ENCODE assay signal across 8 cellular contexts in the genomic region with DNA sequence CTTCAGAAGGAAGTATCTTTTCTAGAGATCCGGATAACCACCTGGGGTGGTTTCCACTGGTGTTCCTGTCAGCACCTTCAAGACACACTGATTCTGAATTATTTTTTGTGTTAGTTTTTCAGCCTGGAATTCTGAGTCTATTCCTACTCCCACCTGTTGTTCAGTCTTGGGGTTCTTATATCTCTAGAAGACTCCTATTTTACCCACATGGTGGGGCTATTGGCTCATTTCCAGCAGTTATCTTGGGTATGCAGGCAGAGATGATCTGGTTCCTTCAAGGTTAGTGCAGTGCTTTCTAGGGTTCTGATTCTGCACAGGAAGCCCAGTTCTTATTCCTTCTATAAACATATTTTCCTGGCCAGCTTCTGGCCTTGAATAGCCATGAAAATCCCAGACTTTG.
DNase-seq lines count a peak whose midpoint lies in the region; ATAC-seq, FAIRE-seq and TF ChIP-seq lines count a peak whose summit lies in the region.

No MANE protein-coding gene starts in this region.

- POLR2A ChIA-PET in HEK293T (lab: Yijun Ruan, JAX) = no interaction called here
- POLR2A ChIA-PET in OCI-LY7 (lab: Charles Lee) = interaction anchor here (0.6 kb wide), 1 partner anchor 1530 kb away, joined by 4 read pairs; no protein-coding TSS in a partner anchor
- POLR2A ChIA-PET in K562 (lab: Yijun Ruan, JAX) = no interaction called here

- TF ChIP-seq CTCF in DND-41 (IDR thresholded peaks at IDR 0.05; ENCODE audit: borderline replicate concordance, extremely low read depth, low read length, poor library complexity, severe bottlenecking) (peak; percentile 58), OCI-LY7 (conservative IDR thresholded peaks at IDR 0.05; ENCODE audit: low read length) (peak; percentile 74), K562 (IDR thresholded peaks at IDR 0.05 in 2 of 3, conservative IDR thresholded peaks at IDR 0.05 in 1 of 3; ENCODE audit: insufficient read depth in 2 of 3, low read depth in 1 of 3, low read length in 3 of 3) (peak in 2 of 3 experiments; percentile 54 to 56; a peak in 5 of 6 replicates), nephron (IDR thresholded peaks at IDR 0.05; ENCODE audit: unreplicated experiment in 3 of 3) (peak in 2 of 3 experiments; percentile 22 to 64), prostate gland (IDR thresholded peaks at IDR 0.05) (no peak)

- H3K4me1 Mint-ChIP-seq in nephron = peaks cover 5% of the 10 kb centered on the region

- H2AFZ ChIP-seq in DND-41 (ENCODE audit: low read depth, low read length) (no peak overlapping the region), OCI-LY7 (ENCODE audit: low read length) (no peak overlapping the region), K562 (ENCODE audit: low read depth, low read length) (no peak overlapping the region)

- H3K4me1 ChIP-seq in DND-41 (ENCODE audit: insufficient read depth, low read length) = no peaks in the 10 kb centered on the region
- H3K4me1 ChIP-seq in OCI-LY7 (ENCODE audit: insufficient read depth, low read length, poor library complexity, severe bottlenecking) = no peaks in the 10 kb centered on the region
- no peaks in the 10 kb centered on the region for H3K4me1 ChIP-seq in K562 (replicated peaks in 1 of 2; ENCODE audit: control insufficient read depth in 2 of 2, insufficient read depth in 2 of 2, low read length in 2 of 2)
- no peaks in the 10 kb centered on the region for H3K4me1 ChIP-seq in prostate gland (replicated peaks)

- H3K27me3 ChIP-seq in DND-41 (ENCODE audit: insufficient read depth, low read length, poor library complexity) (peaks cover 3% of the 10 kb centered on the region), K562 (ENCODE audit: control insufficient read depth in 2 of 2, insufficient read depth in 2 of 2, low read length in 2 of 2) (peaks cover 0 to 4% of the 10 kb centered on the region in 2 experiments; a peak in 1 of 5 replicates), prostate gland (replicated peaks; ENCODE audit: insufficient read depth) (no peaks in the 10 kb centered on the region)

- H3K9me3 Mint-ChIP-seq in nephron = peaks cover 2% of the 10 kb centered on the region

- BruUV-seq in OCI-LY7 (replicated peaks; lab: Mats Ljungman, UMichigan) (no TSS peak), K562 (replicated peaks; lab: Mats Ljungman, UMichigan) (no TSS peak)

- intact Hi-C loops in OCI-LY7 (cut with micrococcal nuclease; ENCODE audit: unreplicated experiment) (loop anchor here (1.0 kb wide), 1 partner anchor 550 kb away; no protein-coding TSS in a partner anchor), K562 (cut with micrococcal nuclease) (loop anchor here (1.0 to 10.0 kb wide), 4 partner anchors 219 to 639 kb away; no protein-coding TSS in a partner anchor), prostate gland (cut with DNase I) (no loop called here)

- no peaks in the 10 kb centered on the region for H3K36me3 ChIP-seq in DND-41 (ENCODE audit: insufficient read depth, low read length)
- no peaks in the 10 kb centered on the region for H3K36me3 ChIP-seq in OCI-LY7 (ENCODE audit: insufficient read depth, low read length)
- H3K36me3 ChIP-seq in K562 (ENCODE audit: control insufficient read depth, insufficient read depth, low read length) = no peaks in the 10 kb centered on the region
- no peaks in the 10 kb centered on the region for H3K36me3 ChIP-seq in prostate gland

- H3K4me3 ChIP-seq in DND-41 (ENCODE audit: low read depth in 1 of 2, low read length in 2 of 2) (no peak overlapping the region), OCI-LY7 (ENCODE audit: low read depth, low read length, poor library complexity, severe bottlenecking) (no peak overlapping the region), K562 (no peak overlapping the region), prostate gland (no peak overlapping the region)

- in situ Hi-C loops in K562 (cut with MboI) = no loop called here

- H3K9me3 ChIP-seq in DND-41 (ENCODE audit: insufficient read depth, low read length, severe bottlenecking) = no peaks in the 10 kb centered on the region
- no peaks in the 10 kb centered on the region for H3K9me3 ChIP-seq in OCI-LY7 (ENCODE audit: low read length)
- no peaks in the 10 kb centered on the region for H3K9me3 ChIP-seq in K562 (replicated peaks; ENCODE audit: control insufficient read depth, insufficient read depth, low read depth, low read length)
- H3K9me3 ChIP-seq in prostate gland = no peaks in the 10 kb centered on the region

- H3K27me3 Mint-ChIP-seq in nephron (ENCODE audit: low read depth) = no peaks in the 10 kb centered on the region

- H3K9me1 ChIP-seq in K562 (ENCODE audit: control insufficient read depth, insufficient read depth, low read length) = no peaks in the 10 kb centered on the region

- no peak overlapping the region for H3K9ac ChIP-seq in DND-41 (ENCODE audit: low read depth, low read length)
- H3K9ac ChIP-seq in K562 (ENCODE audit: insufficient read depth in 1 of 2, low read depth in 2 of 2, low read length in 2 of 2) = no peak overlapping the region

- H3K79me2 ChIP-seq in DND-41 (ENCODE audit: insufficient read depth, low read length) (no peaks in the 10 kb centered on the region), OCI-LY7 (ENCODE audit: insufficient read depth, low read depth, low read length) (no peaks in the 10 kb centered on the region), K562 (ENCODE audit: control insufficient read depth, insufficient read depth, low read length) (no peaks in the 10 kb centered on the region)

- no peaks in the 10 kb centered on the region for H3K9me2 ChIP-seq in OCI-LY7 (ENCODE audit: insufficient read depth, low read length)

- no peak for TF ChIP-seq EP300 in K562 (IDR thresholded peaks at IDR 0.05; ENCODE audit: low read length)

- H3K36me3 Mint-ChIP-seq in nephron (ENCODE audit: low read depth) = no peaks in the 10 kb centered on the region

- WGBS in K562 (ENCODE audit: insufficient coverage, low coverage, missing lambda C conversion rate) = 0% methylated on average over 1 of the region's 1 CpG
- 39% methylated on average over 1 of the region's 1 CpG for WGBS in prostate gland

- no peak overlapping the region for H3K27ac Mint-ChIP-seq in nephron

- no peak overlapping the region for H3K27ac ChIP-seq in DND-41 (ENCODE audit: low read length)
- no peak overlapping the region for H3K27ac ChIP-seq in OCI-LY7 (ENCODE audit: low read depth, low read length, poor library complexity, severe bottlenecking)
- H3K27ac ChIP-seq in K562 (ENCODE audit: extremely low read depth, low read depth, low read length) = no peak overlapping the region
- no peak overlapping the region for H3K27ac ChIP-seq in prostate gland

- TF ChIP-seq RAD21 in K562 (CRISPR knock-in tag; conservative IDR thresholded peaks at IDR 0.05 in 1 of 2, IDR thresholded peaks at IDR 0.05 in 1 of 2) = peak; percentile 57 to 80

- DNase-seq in DND-41 = peak; percentile 8
- DNase-seq in HEK293T (ENCODE audit: extremely low spot score) = peak; percentile 58
- DNase-seq in OCI-LY7 (ENCODE audit: low spot score) = peak; percentile 36
- peak; percentile 43 to 67 (median 50) for DNase-seq in K562 (ENCODE audit: extremely low read depth in 1 of 4, low spot score in 3 of 4)
- DNase-seq in NCI-H2029 treated with DMSO at 0.1 percent for 48 hours (lab: John Stamatoyannopoulos, UW) = no peak
- no peak for DNase-seq in prostate gland (ENCODE audit: low spot score)

- no peak overlapping the region for H3K4me3 Mint-ChIP-seq in nephron

- H3K4me2 ChIP-seq in DND-41 (ENCODE audit: insufficient read depth, low read length) (no peak overlapping the region), OCI-LY7 (ENCODE audit: low read length) (no peak overlapping the region), K562 (ENCODE audit: insufficient read depth, low read length) (no peak overlapping the region)

- H4K20me1 ChIP-seq in DND-41 (ENCODE audit: insufficient read depth, low read length) (no peaks in the 10 kb centered on the region), OCI-LY7 (ENCODE audit: insufficient read depth, low read length) (no peaks in the 10 kb centered on the region), K562 (replicated peaks; ENCODE audit: control insufficient read depth, insufficient read depth, low read length) (no peaks in the 10 kb centered on the region)

- CTCF ChIA-PET in HEK293T (lab: Yijun Ruan, JAX) = interaction anchor here (0.5 to 1.0 kb wide), 3 partner anchors 99 to 550 kb away, joined by 3 to 4 read pairs (median 4); no protein-coding TSS in a partner anchor
- CTCF ChIA-PET in OCI-LY7 (lab: Charles Lee; ENCODE audit: unreplicated experiment) = no interaction called here
- CTCF ChIA-PET in K562 (lab: Yijun Ruan, JAX; ENCODE audit: low intra/inter-chr PET ratio) = interaction anchor here (1.0 kb wide), 1 partner anchor 551 kb away, joined by 3 read pairs; no protein-coding TSS in a partner anchor

- TF ChIP-seq POLR2A in K562 (conservative IDR thresholded peaks at IDR 0.05) (no peak), prostate gland (IDR thresholded peaks at IDR 0.05) (no peak)

- peak; percentile 55 for FAIRE-seq in K562 (lab: Jason Lieb, UNC)

- ATAC-seq in DND-41 (ENCODE audit: insufficient read depth, low read depth) = peak; percentile 56; the same call in 1 of the 3 replicates
- peak; percentile 87 for ATAC-seq in K562
- no peak for ATAC-seq in HG02884 (IDR thresholded peaks at IDR 0.05; ENCODE audit: unreplicated experiment)

TF ChIP-seq in HEK293T, 16 proteins besides CTCF, POLR2A, EP300 and RAD21 (continues in another document):
- TF ChIP-seq, protein P1, sequence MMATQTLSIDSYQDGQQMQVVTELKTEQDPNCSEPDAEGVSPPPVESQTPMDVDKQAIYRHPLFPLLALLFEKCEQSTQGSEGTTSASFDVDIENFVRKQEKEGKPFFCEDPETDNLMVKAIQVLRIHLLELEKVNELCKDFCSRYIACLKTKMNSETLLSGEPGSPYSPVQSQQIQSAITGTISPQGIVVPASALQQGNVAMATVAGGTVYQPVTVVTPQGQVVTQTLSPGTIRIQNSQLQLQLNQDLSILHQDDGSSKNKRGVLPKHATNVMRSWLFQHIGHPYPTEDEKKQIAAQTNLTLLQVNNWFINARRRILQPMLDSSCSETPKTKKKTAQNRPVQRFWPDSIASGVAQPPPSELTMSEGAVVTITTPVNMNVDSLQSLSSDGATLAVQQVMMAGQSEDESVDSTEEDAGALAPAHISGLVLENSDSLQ (IDR thresholded peaks at IDR 0.05) = no peak
- TF ChIP-seq SP1 (IDR thresholded peaks at IDR 0.05) = no peak
- no peak for TF ChIP-seq NFRKB (IDR thresholded peaks at IDR 0.05)
- no peak for TF ChIP-seq FOXK2 (IDR thresholded peaks at IDR 0.05)

TF ChIP-seq in K562, 482 proteins besides CTCF, POLR2A, EP300 and RAD21 (continues in another document):
- TF ChIP-seq, protein P2, sequence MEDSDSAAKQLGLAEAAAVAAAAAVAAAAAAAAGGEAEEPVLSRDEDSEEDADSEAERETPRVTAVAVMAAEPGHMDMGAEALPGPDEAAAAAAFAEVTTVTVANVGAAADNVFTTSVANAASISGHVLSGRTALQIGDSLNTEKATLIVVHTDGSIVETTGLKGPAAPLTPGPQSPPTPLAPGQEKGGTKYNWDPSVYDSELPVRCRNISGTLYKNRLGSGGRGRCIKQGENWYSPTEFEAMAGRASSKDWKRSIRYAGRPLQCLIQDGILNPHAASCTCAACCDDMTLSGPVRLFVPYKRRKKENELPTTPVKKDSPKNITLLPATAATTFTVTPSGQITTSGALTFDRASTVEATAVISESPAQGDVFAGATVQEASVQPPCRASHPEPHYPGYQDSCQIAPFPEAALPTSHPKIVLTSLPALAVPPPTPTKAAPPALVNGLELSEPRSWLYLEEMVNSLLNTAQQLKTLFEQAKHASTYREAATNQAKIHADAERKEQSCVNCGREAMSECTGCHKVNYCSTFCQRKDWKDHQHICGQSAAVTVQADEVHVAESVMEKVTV (CRISPR knock-in tag; IDR thresholded peaks at IDR 0.05) = 0 out of 2 replicates have a peak, but pooled peaks have one; percentile 14

Comparison
In these comparisons a context has a peak if more than half of its experiments do, and no peak if none do; other contexts are left out.
1. DNase-seq: peak in DND-41 (single experiment), HEK293T (single experiment), OCI-LY7 (single experiment) and K562 (4 of 4); none in NCI-H2029 treated with DMSO at 0.1 percent for 48 hours (single experiment) and prostate gland (single experiment).
2. CTCF ChIP-seq: peak in DND-41 (single experiment), OCI-LY7 (single experiment), K562 (2 of 3) and nephron (2 of 3); none in prostate gland (0 of 4).